9 cellular contexts compared by ENCODE assay signal in genomic region chr2:240624011-240624949, GRCh38. TPM values are rescaled to one million over a fixed set of nuclear protein-coding genes. Genes with fewer than 3 reads are reported as not detected.
DNase-seq lines count a peak whose midpoint lies in the region; ATAC-seq and TF ChIP-seq lines count a peak whose summit lies in the region.
"Had no signal": no experiment of that assay in that cellular context is flagged by ENCODE, and none has a peak within 500 bp of the region (broad histone marks: within the 10 kb centered on the region; RNA-seq: fewer than 3 reads in every experiment).

No MANE protein-coding gene starts in this region.

- peaks cover 39% of the 10 kb centered on the region for H3K4me1 Mint-ChIP-seq in activated naive CD4-positive, alpha-beta T cell treated with anti-CD3 and anti-CD28 coated beads, Interleukin-2, amount 50 U/mL, for 24 hours

- TF ChIP-seq CTCF in foreskin fibroblast (IDR thresholded peaks at IDR 0.05; ENCODE audit: low read depth, low read length) (no peak), GM13976 (IDR thresholded peaks at IDR 0.05; ENCODE audit: borderline replicate concordance, control extremely low read depth, extremely low read depth, insufficient read depth, missing control alignments) (no peak)

- H3K27ac Mint-ChIP-seq in activated naive CD4-positive, alpha-beta T cell treated with anti-CD3 and anti-CD28 coated beads, Interleukin-2, amount 50 U/mL, for 24 hours = no peak overlapping the region

- no peak for ATAC-seq in HG02884 (IDR thresholded peaks at IDR 0.05; ENCODE audit: unreplicated experiment)

- no peak overlapping the region for H3K4me3 ChIP-seq in foreskin fibroblast (ENCODE audit: low read depth in 1 of 2, low read length in 2 of 2)

- DNase-seq in stimulated activated CD4-positive, alpha-beta T cell treated with anti-CD3 and anti-CD28 coated beads, Interleukin-15, amount 100 ng/mL, for 24 hours = peak; percentile 20
- DNase-seq in stimulated activated CD4-positive, alpha-beta T cell treated with anti-CD3 and anti-CD28 coated beads, Interleukin-4, amount 100 ng/mL, for 1 hour = no peak
- DNase-seq in mesenteric fat pad (ENCODE audit: low spot score) (peak; percentile 87), foreskin fibroblast (no peak), NCI-H345 (lab: John Stamatoyannopoulos, UW) (no peak), GM13976 (ENCODE audit: low spot score) (no peak)

- H3K4me3 Mint-ChIP-seq in activated naive CD4-positive, alpha-beta T cell treated with anti-CD3 and anti-CD28 coated beads, Interleukin-2, amount 50 U/mL, for 24 hours = peak overlapping the region; percentile 58

- H3K27me3 Mint-ChIP-seq in activated naive CD4-positive, alpha-beta T cell treated with anti-CD3 and anti-CD28 coated beads, Interleukin-2, amount 50 U/mL, for 24 hours = no peaks in the 10 kb centered on the region

- in situ Hi-C loops in GM13976 (cut with MboI; ENCODE audit: low sequenced_read_pairs, unreplicated experiment) = no loop called here

- H3K36me3 Mint-ChIP-seq in activated naive CD4-positive, alpha-beta T cell treated with anti-CD3 and anti-CD28 coated beads, Interleukin-2, amount 50 U/mL, for 24 hours = no peaks in the 10 kb centered on the region

- H3K9me3 Mint-ChIP-seq in activated naive CD4-positive, alpha-beta T cell treated with anti-CD3 and anti-CD28 coated beads, Interleukin-2, amount 50 U/mL, for 24 hours = no peaks in the 10 kb centered on the region

RNA-seq across cellular contexts. Expression of gene GPR35, which starts 1.0 kb away (rescaled TPM):
- total RNA-seq in mesenteric fat pad = 1.9 TPM

RNA-seq across cellular contexts. Expression of gene CAPN10, which starts 37.7 kb away (rescaled TPM):
- 18.2 TPM for total RNA-seq in mesenteric fat pad

RNA-seq across cellular contexts. Expression of gene RNPEPL1, which starts 56.0 kb away (rescaled TPM):
- total RNA-seq in mesenteric fat pad = 69.9 TPM

RNA-seq across cellular contexts. Expression of gene AQP12B, which starts 58.4 kb away (rescaled TPM):
- not detected for total RNA-seq in mesenteric fat pad
- total RNA-seq: NCI-H460 had no signal

Comparison
In these comparisons a context has a peak if more than half of its experiments do, and no peak if none do; other contexts are left out.
1. DNase-seq: peak in stimulated activated CD4-positive, alpha-beta T cell treated with anti-CD3 and anti-CD28 coated beads, Interleukin-15, amount 100 ng/mL, for 24 hours (single experiment) and mesenteric fat pad (single experiment); none in stimulated activated CD4-positive, alpha-beta T cell treated with anti-CD3 and anti-CD28 coated beads, Interleukin-4, amount 100 ng/mL, for 1 hour (single experiment), foreskin fibroblast (0 of 2), NCI-H345 (single experiment) and GM13976 (single experiment).